In genomic region chr1:180156201-180156600, GRCh38 we compare ENCODE assay signal across 8 cellular contexts. TPM values are rescaled to one million over a fixed set of nuclear protein-coding genes. Genes with fewer than 3 reads are reported as not detected.
DNase-seq lines count a peak whose midpoint lies in the region; ATAC-seq and TF ChIP-seq lines count a peak whose summit lies in the region.

No MANE protein-coding gene starts in this region.

- peak overlapping the region; percentile 29 to 87 (median 53) for H3K27ac Mint-ChIP-seq in CD4-positive, alpha-beta memory T cell

- H3K4me1 Mint-ChIP-seq in CD4-positive, alpha-beta memory T cell, result peaks cover 20 to 52% (median 34%) of the 10 kb centered on the region in 4 donors

- TF ChIP-seq CTCF in NB4 (IDR thresholded peaks at IDR 0.05; ENCODE audit: low read depth, low read length), result no peak
- no peak for TF ChIP-seq CTCF in dorsolateral prefrontal cortex (IDR thresholded peaks at IDR 0.05 in 54 of 56, conservative IDR thresholded peaks at IDR 0.05 in 2 of 56; ENCODE audit: low read depth in 1 of 56, partially characterized antibody in 56 of 56)

- H2AFZ ChIP-seq in neuron (ENCODE audit: low read depth, low read length), result no peak overlapping the region

- peaks cover 0 to 2% (median 0%) of the 10 kb centered on the region in 8 donors for H3K9me3 Mint-ChIP-seq in CD4-positive, alpha-beta memory T cell

- CTCF ChIA-PET in CD4-positive, alpha-beta memory T cell (lab: Charles Lee; ENCODE audit: partially characterized antibody), result interaction anchor here (1.5 to 5.0 kb wide), 2 partner anchors 10 to 24 kb away, joined by 6 to 22 read pairs; no protein-coding TSS in a partner anchor

- intact Hi-C loops in CD4-positive, alpha-beta memory T cell (cut with micrococcal nuclease), result no loop called here
- intact Hi-C loops in dorsolateral prefrontal cortex (cut with DNase I), result loop anchor here in 1 of 2 donors (5.0 kb wide), 1 partner anchor 204 kb away; the partner anchor contains the start of gene CEP350

- peaks cover 0 to 7% of the 10 kb centered on the region in 2 donors for H3K36me3 Mint-ChIP-seq in CD4-positive, alpha-beta memory T cell

- no peaks in the 10 kb centered on the region for H3K27me3 ChIP-seq in CD4-positive, alpha-beta memory T cell (ENCODE audit: insufficient read depth, low read length)
- no peaks in the 10 kb centered on the region for H3K27me3 ChIP-seq in dorsolateral prefrontal cortex
- peaks cover 5% of the 10 kb centered on the region for H3K27me3 ChIP-seq in neuron (ENCODE audit: insufficient read depth, low read length)

- POLR2A ChIA-PET in CD4-positive, alpha-beta memory T cell (lab: Charles Lee; ENCODE audit: partially characterized antibody), result interaction anchor here (4.5 kb wide), 1 partner anchor 273 kb away, joined by 22 read pairs; the partner anchor contains the start of gene TOR1AIP1

- H3K4me3 Mint-ChIP-seq in CD4-positive, alpha-beta memory T cell, result peak overlapping the region; percentile 45 to 94 (median 91)

- H3K9me3 ChIP-seq in CD4-positive, alpha-beta memory T cell (ENCODE audit: control insufficient read depth in 1 of 2, low read length in 2 of 2), result no peaks in the 10 kb centered on the region
- H3K9me3 ChIP-seq in neuron (ENCODE audit: low read length), result no peaks in the 10 kb centered on the region

- TF ChIP-seq POLR2A in NB4 (IDR thresholded peaks at IDR 0.05; ENCODE audit: extremely low read depth, insufficient read length), result no peak

- DNase-seq in CD4-positive, alpha-beta memory T cell, result peak in 1 of 5 donors; percentile 17
- DNase-seq in NB4 (ENCODE audit: low read depth), result peak; percentile 64
- no peak for DNase-seq in dorsolateral prefrontal cortex
- DNase-seq in DMS 273 (lab: John Stamatoyannopoulos, UW; ENCODE audit: unreplicated experiment), result no peak
- DNase-seq in NCI-H2196 (lab: John Stamatoyannopoulos, UW; ENCODE audit: unreplicated experiment), result no peak
- no peak for DNase-seq in hippocampal formation (lab: John Stamatoyannopoulos, UW)

- H3K4me3 ChIP-seq in CD4-positive, alpha-beta memory T cell (ENCODE audit: low read length in 2 of 2), result no peak overlapping the region
- peak overlapping the region; percentile 52 for H3K4me3 ChIP-seq in NB4 (ENCODE audit: low read depth, low read length)
- H3K4me3 ChIP-seq in dorsolateral prefrontal cortex, result peak overlapping the region in 54 of 59 donors; percentile 71 to 100 (median 97)
- peak overlapping the region; percentile 65 for H3K4me3 ChIP-seq in neuron (ENCODE audit: low read length)

- no peak overlapping the region for H3K27ac ChIP-seq in CD4-positive, alpha-beta memory T cell (ENCODE audit: low read depth, low read length)
- H3K27ac ChIP-seq in dorsolateral prefrontal cortex, result peak overlapping the region in 16 of 59 donors; percentile 4 to 98 (median 64)

- no peaks in the 10 kb centered on the region for H3K27me3 Mint-ChIP-seq in CD4-positive, alpha-beta memory T cell

- H3K36me3 ChIP-seq in CD4-positive, alpha-beta memory T cell (ENCODE audit: insufficient read depth, low read length), result no peaks in the 10 kb centered on the region
- no peaks in the 10 kb centered on the region for H3K36me3 ChIP-seq in neuron (ENCODE audit: insufficient read depth, low read length)

- no peak for ATAC-seq in GM19452 (IDR thresholded peaks at IDR 0.05; ENCODE audit: unreplicated experiment)

- H3K4me1 ChIP-seq in CD4-positive, alpha-beta memory T cell (ENCODE audit: insufficient read depth, low read length), result peaks cover 27% of the 10 kb centered on the region
- H3K4me1 ChIP-seq in neuron (ENCODE audit: insufficient read depth, low read length), result peaks cover 11% of the 10 kb centered on the region

RNA-seq across cellular contexts. Expression of gene QSOX1, which starts 1.5 kb away (rescaled TPM):
- total RNA-seq in CD4-positive, alpha-beta memory T cell, result 10 to 100 TPM; 19.1 to 25.1 TPM
- polyA plus RNA-seq in CD4-positive, alpha-beta memory T cell, result 10 to 100 TPM; 10.7 to 16.3 TPM
- total RNA-seq in dorsolateral prefrontal cortex, result 10 to 100 TPM; 33.6 to 62.6 (median 46.1) TPM

Comparison
In these comparisons a context has a peak if more than half of its experiments do, and no peak if none do; other contexts are left out.
1. H3K4me3 ChIP-seq: peak in NB4 (single experiment), dorsolateral prefrontal cortex (54 of 59) and neuron (single experiment); none in CD4-positive, alpha-beta memory T cell (0 of 2).